In genomic region chr20:53409177-53409576, GRCh38 we compare ENCODE assay signal across 17 cellular contexts.
A peak's percentile ranks its signal among the peaks of the same experiment; 100 is the strongest.
DNase-seq lines count a peak whose midpoint lies in the region; ATAC-seq, FAIRE-seq and TF ChIP-seq lines count a peak whose summit lies in the region.
"Had no signal": no experiment of that assay in that cellular context is flagged by ENCODE, and none has a peak within 500 bp of the region (broad histone marks: within the 10 kb centered on the region; RNA-seq: fewer than 3 reads in every experiment).

No MANE protein-coding gene starts in this region.

- no peak overlapping the region for H3K4me2 ChIP-seq in HepG2 (ENCODE audit: low read depth, low read length)
- H3K4me2 ChIP-seq: A549 had no signal

- H3K36me3 ChIP-seq in right lobe of liver: no peaks in the 10 kb centered on the region
- H3K36me3 ChIP-seq in HepG2 (replicated peaks in 1 of 2; ENCODE audit: control insufficient read depth in 1 of 2, insufficient read depth in 2 of 2, low read length in 2 of 2): no peaks in the 10 kb centered on the region
- H3K36me3 ChIP-seq in subcutaneous abdominal adipose tissue (ENCODE audit: control insufficient read depth in 5 of 5, insufficient read depth in 5 of 5, low read length in 5 of 5): no peaks in the 10 kb centered on the region
- H3K36me3 ChIP-seq: HAP-1 had no signal

- H3K79me2 ChIP-seq in HepG2 (ENCODE audit: insufficient read depth, low read length): no peaks in the 10 kb centered on the region

- H3K27me3 Mint-ChIP-seq in Calu3 (ENCODE audit: unreplicated experiment): peaks cover 63% of the 10 kb centered on the region

- no peaks in the 10 kb centered on the region for H3K9me3 ChIP-seq in right lobe of liver
- no peaks in the 10 kb centered on the region for H3K9me3 ChIP-seq in HepG2 (ENCODE audit: low read length)
- no peaks in the 10 kb centered on the region for H3K9me3 ChIP-seq in subcutaneous abdominal adipose tissue (ENCODE audit: control insufficient read depth in 5 of 5, low read length in 5 of 5)
- H3K9me3 ChIP-seq: A549, HAP-1 had no signal

- POLR2A ChIA-PET in HepG2 (lab: Yijun Ruan, JAX): no interaction called here

- in situ Hi-C loops in HepG2 (cut with HindIII; ENCODE audit: extremely low pct_ligation_motif_present, low pct_unique_long_range_greater_than_20kb): no loop called here

- intact Hi-C loops in right lobe of liver (cut with DNase I) (no loop called here), HepG2 (cut with micrococcal nuclease; ENCODE audit: unreplicated experiment) (no loop called here), Calu3 (cut with micrococcal nuclease; ENCODE audit: unreplicated experiment) (no loop called here)

- TF ChIP-seq POLR2A in right lobe of liver (IDR thresholded peaks at IDR 0.05): no peak
- TF ChIP-seq POLR2A in HepG2 (IDR thresholded peaks at IDR 0.05; ENCODE audit: insufficient read depth in 1 of 2, low read depth in 2 of 2, low read length in 2 of 2): no peak

- no peak overlapping the region for H2AFZ ChIP-seq in HepG2 (ENCODE audit: low read length)

- no peaks in the 10 kb centered on the region for H3K36me3 Mint-ChIP-seq in Calu3 (ENCODE audit: insufficient read depth, unreplicated experiment)
- H3K36me3 Mint-ChIP-seq: CD8-positive, alpha-beta memory T cell had no signal

- H4K20me1 ChIP-seq in HepG2 (ENCODE audit: insufficient read depth, low read length): no peaks in the 10 kb centered on the region

- no TSS peak for BruUV-seq in HepG2 (replicated peaks; lab: Mats Ljungman, UMichigan)
- BruUV-seq in Calu3 (replicated peaks; lab: Mats Ljungman, UMichigan): no TSS peak

- H3K27me3 ChIP-seq in right lobe of liver (no peaks in the 10 kb centered on the region), HepG2 (ENCODE audit: control insufficient read depth in 1 of 2, insufficient read depth in 2 of 2, low read length in 2 of 2) (no peaks in the 10 kb centered on the region), subcutaneous abdominal adipose tissue (ENCODE audit: control insufficient read depth in 5 of 5, insufficient read depth in 4 of 5, low read length in 5 of 5) (no peaks in the 10 kb centered on the region)

- H3K4me1 ChIP-seq in right lobe of liver (no peaks in the 10 kb centered on the region), HepG2 (ENCODE audit: insufficient read depth, low read length) (no peaks in the 10 kb centered on the region), subcutaneous abdominal adipose tissue (ENCODE audit: control insufficient read depth in 5 of 5, insufficient read depth in 5 of 5, low read length in 5 of 5) (peaks cover 3 to 28% (median 8%) of the 10 kb centered on the region in 5 donors)
- H3K4me1 ChIP-seq: A549, HAP-1 had no signal

- WGBS in right lobe of liver (ENCODE audit: insufficient coverage, low coverage, low lambda C conversion rate, missing lambda C conversion rate): 54% methylated on average over 3 of the region's 3 CpGs
- 83% methylated on average over 3 of the region's 3 CpGs for WGBS in HepG2 (ENCODE audit: low lambda C conversion rate)

- no peak overlapping the region for H3K9ac ChIP-seq in HepG2 (ENCODE audit: insufficient read depth, low read depth, low read length)
- H3K9ac ChIP-seq in subcutaneous abdominal adipose tissue (ENCODE audit: low read length in 5 of 5): no peak overlapping the region

- TF ChIP-seq RAD21 in HepG2 (CRISPR knock-in tag; IDR thresholded peaks at IDR 0.05): no peak

- no peak for TF ChIP-seq EP300 in HepG2 (IDR thresholded peaks at IDR 0.05; ENCODE audit: low read depth in 2 of 2, low read length in 2 of 2)
- no peak for TF ChIP-seq EP300 in HepG2 (CRISPR knock-in tag; IDR thresholded peaks at IDR 0.05; ENCODE audit: borderline replicate concordance)

- CTCF ChIA-PET in HepG2 (lab: Yijun Ruan, JAX; ENCODE audit: low intra/inter-chr PET ratio, low total read pairs) (interaction anchor here (1.0 kb wide), 1 partner anchor 139 kb away, joined by 3 read pairs; no protein-coding TSS in a partner anchor), Calu3 (lab: Charles Lee) (no interaction called here)

- DNase-seq in right lobe of liver: no peak
- DNase-seq in HepG2 (ENCODE audit: low spot score): no peak
- peak; percentile 2 for DNase-seq in globus pallidus (ENCODE audit: low spot score)
- no peak for DNase-seq in Calu3
- no peak for DNase-seq in NCI-H524 treated with DMSO at 0.1 percent for 48 hours (lab: John Stamatoyannopoulos, UW)
- DNase-seq: C1 segment of cervical spinal cord; CD8-positive, alpha-beta memory T cell; NCI-H2081; NCI-H774; SIG-M5 had no signal

- no peaks in the 10 kb centered on the region for H3K4me1 Mint-ChIP-seq in Calu3 (ENCODE audit: low read depth, unreplicated experiment)

- no peak overlapping the region for H3K27ac ChIP-seq in right lobe of liver
- H3K27ac ChIP-seq in HepG2 (ENCODE audit: extremely low read length, insufficient read depth, low read length): no peak overlapping the region
- peak overlapping the region; percentile 89 for H3K27ac ChIP-seq in VCaP
- peak overlapping the region; percentile 31 for H3K27ac ChIP-seq in subcutaneous abdominal adipose tissue (ENCODE audit: low read depth, low read length)
- H3K27ac ChIP-seq: A549 had no signal

- H3K4me3 Mint-ChIP-seq in Calu3 (ENCODE audit: low read depth, unreplicated experiment): no peak overlapping the region
- H3K4me3 Mint-ChIP-seq: CD8-positive, alpha-beta memory T cell had no signal

- no peak overlapping the region for H3K4me3 ChIP-seq in right lobe of liver
- H3K4me3 ChIP-seq in HepG2 (replicated peaks in 1 of 3; ENCODE audit: insufficient read depth in 1 of 3, low read depth in 2 of 3, low read length in 3 of 3): no peak overlapping the region
- no peak overlapping the region for H3K4me3 ChIP-seq in subcutaneous abdominal adipose tissue (ENCODE audit: low read depth in 1 of 5, low read length in 5 of 5)
- H3K4me3 ChIP-seq: A549, HAP-1, K562 had no signal

- ATAC-seq in right lobe of liver (peak in 3 of 4 donors; percentile 38 to 53 (median 50)), HepG2 (no peak), HG02938 (IDR thresholded peaks at IDR 0.05; ENCODE audit: unreplicated experiment) (no peak)
- ATAC-seq: A549 had no signal

- no peak overlapping the region for H3K27ac Mint-ChIP-seq in Calu3 (ENCODE audit: unreplicated experiment)

- no peaks in the 10 kb centered on the region for H3K9me3 Mint-ChIP-seq in Calu3 (ENCODE audit: low read depth, unreplicated experiment)
- H3K9me3 Mint-ChIP-seq: CD8-positive, alpha-beta memory T cell had no signal

- TF ChIP-seq CTCF in right lobe of liver (IDR thresholded peaks at IDR 0.05) (no peak), HepG2 (CRISPR knock-in tag; IDR thresholded peaks at IDR 0.05) (no peak), VCaP (conservative IDR thresholded peaks at IDR 0.05) (no peak), Calu3 (IDR thresholded peaks at IDR 0.05; ENCODE audit: unreplicated experiment) (no peak)

- no peak for FAIRE-seq in HepG2 (lab: Jason Lieb, UNC)
- FAIRE-seq: A549, D721Med, K562 had no signal

TF ChIP-seq in HepG2, 621 proteins besides CTCF, POLR2A, EP300 and RAD21 (continues in another document):
- TF ChIP-seq, protein P1, sequence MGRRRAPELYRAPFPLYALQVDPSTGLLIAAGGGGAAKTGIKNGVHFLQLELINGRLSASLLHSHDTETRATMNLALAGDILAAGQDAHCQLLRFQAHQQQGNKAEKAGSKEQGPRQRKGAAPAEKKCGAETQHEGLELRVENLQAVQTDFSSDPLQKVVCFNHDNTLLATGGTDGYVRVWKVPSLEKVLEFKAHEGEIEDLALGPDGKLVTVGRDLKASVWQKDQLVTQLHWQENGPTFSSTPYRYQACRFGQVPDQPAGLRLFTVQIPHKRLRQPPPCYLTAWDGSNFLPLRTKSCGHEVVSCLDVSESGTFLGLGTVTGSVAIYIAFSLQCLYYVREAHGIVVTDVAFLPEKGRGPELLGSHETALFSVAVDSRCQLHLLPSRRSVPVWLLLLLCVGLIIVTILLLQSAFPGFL (CRISPR knock-in tag; IDR thresholded peaks at IDR 0.05): no peak
- TF ChIP-seq ZBTB43 (CRISPR knock-in tag; conservative IDR thresholded peaks at IDR 0.05): no peak
- TF ChIP-seq ZNF234 (CRISPR knock-in tag; conservative IDR thresholded peaks at IDR 0.05): no peak
- TF ChIP-seq NR2C2 (CRISPR knock-in tag; IDR thresholded peaks at IDR 0.05; ENCODE audit: borderline replicate concordance): no peak
- no peak for TF ChIP-seq KMT2A (CRISPR knock-in tag; IDR thresholded peaks at IDR 0.05)
- no peak for TF ChIP-seq HDAC2 (CRISPR knock-in tag; IDR thresholded peaks at IDR 0.05)
- TF ChIP-seq ZNF761 (CRISPR knock-in tag; conservative IDR thresholded peaks at IDR 0.05): no peak
- TF ChIP-seq HMGA1 (CRISPR knock-in tag; conservative IDR thresholded peaks at IDR 0.05): no peak

Comparison
In these comparisons a context has a peak if more than half of its experiments do, and no peak if none do; other contexts are left out.
1. ATAC-seq: peak in right lobe of liver (3 of 4); none in HepG2 (single experiment) and HG02938 (single experiment).
2. H3K27ac ChIP-seq: peak in VCaP (single experiment) and subcutaneous abdominal adipose tissue (single experiment); none in right lobe of liver (0 of 3) and HepG2 (single experiment).